1 cellular context compared by ENCODE assay signal in genomic region chr16:89993971-89994370, GRCh38.
TF ChIP-seq lines count a peak whose summit lies in the region.

No MANE protein-coding gene starts in this region.

TF ChIP-seq in endothelial cell of umbilical vein, 7 proteins besides CTCF, POLR2A, EP300 and RAD21 (continued from another document):
- no peak for TF ChIP-seq MAX (IDR thresholded peaks at IDR 0.05; ENCODE audit: insufficient read depth, insufficient read length)
- no peak for TF ChIP-seq FOS (IDR thresholded peaks at IDR 0.05; ENCODE audit: borderline replicate concordance, insufficient read depth, low read length)
- no peak for TF ChIP-seq JUN (IDR thresholded peaks at IDR 0.05; ENCODE audit: borderline replicate concordance, insufficient read depth, insufficient read length, low read depth)
- TF ChIP-seq MYC (IDR thresholded peaks at IDR 0.05; ENCODE audit: low read depth, low read length), result no peak
